Comparison of ENCODE assay signal across 8 cellular contexts in genomic region chr7:75442101-75442464, GRCh38. TPM values are rescaled to one million over a fixed set of nuclear protein-coding genes. Genes with fewer than 3 reads are reported as not detected.
DNase-seq lines count a peak whose midpoint lies in the region; ATAC-seq and TF ChIP-seq lines count a peak whose summit lies in the region.
"Not testable (repeated sequence)": the region's sequence is repeated elsewhere in the genome, so short reads cannot be mapped to it uniquely, and the experiment has no call there.

No MANE protein-coding gene starts in this region.

- H4K20me1 ChIP-seq in fibroblast of lung (ENCODE audit: control insufficient read depth, extremely low read depth, insufficient read depth, low read length) = not testable (repeated sequence)

- H3K27ac ChIP-seq in RWPE1 (peak overlapping the region; percentile 84), skin epidermis (peak overlapping the region in 18 of 21 experiments; percentile 69 to 92 (median 88))
- H3K27ac ChIP-seq in fibroblast of lung (ENCODE audit: insufficient read depth, low read length) = not testable (repeated sequence)

- H3K9ac ChIP-seq in fibroblast of lung (ENCODE audit: insufficient read depth, low read length) = peak overlapping the region; percentile 16

- not testable (repeated sequence) for H3K79me2 ChIP-seq in fibroblast of lung (ENCODE audit: control insufficient read depth, insufficient read depth, low read length)

- H3K4me1 Mint-ChIP-seq in activated naive CD8-positive, alpha-beta T cell treated with anti-CD3 and anti-CD28 coated beads, Interleukin-2, amount 50 U/mL, for 24 hours; memory B cell: not testable (repeated sequence)

- not testable (repeated sequence) for H3K4me1 ChIP-seq in fibroblast of lung (ENCODE audit: control insufficient read depth, extremely low read depth, insufficient read depth, low read length)

- peak overlapping the region; percentile 59 for H3K4me2 ChIP-seq in fibroblast of lung (ENCODE audit: extremely low read depth, insufficient read depth, low read length)

- H3K36me3 Mint-ChIP-seq in activated naive CD8-positive, alpha-beta T cell treated with anti-CD3 and anti-CD28 coated beads, Interleukin-2, amount 50 U/mL, for 24 hours (ENCODE audit: low read depth) = peaks cover 26% of the 10 kb centered on the region
- peaks cover 13% of the 10 kb centered on the region for H3K36me3 Mint-ChIP-seq in memory B cell

- ATAC-seq in GM21360 (IDR thresholded peaks at IDR 0.05; ENCODE audit: unreplicated experiment) (peak; percentile 35), HG03066 (IDR thresholded peaks at IDR 0.05; ENCODE audit: low read depth, unreplicated experiment) (peak; percentile 40), memory B cell (ENCODE audit: low read depth) (peak; percentile 26)
- peak; percentile 47 for ATAC-seq in activated naive CD8-positive, alpha-beta T cell treated with anti-CD3 and anti-CD28 coated beads, Interleukin-2, amount 50 U/mL, for 24 hours

- POLR2A ChIA-PET in BJ (lab: Charles Lee); RWPE1 (lab: Yijun Ruan, JAX; ENCODE audit: low non-redundant PET): not testable (repeated sequence)

- not testable (repeated sequence) for H3K9me3 ChIP-seq in fibroblast of lung (ENCODE audit: control insufficient read depth, insufficient read depth, low read depth, low read length)

- peak overlapping the region; percentile 85 for H3K27ac Mint-ChIP-seq in activated naive CD8-positive, alpha-beta T cell treated with anti-CD3 and anti-CD28 coated beads, Interleukin-2, amount 50 U/mL, for 24 hours
- peak overlapping the region; percentile 70 for H3K27ac Mint-ChIP-seq in memory B cell

- DNase-seq in BJ (ENCODE audit: low read depth); RWPE1 (ENCODE audit: low spot score); activated naive CD8-positive, alpha-beta T cell treated with anti-CD3 and anti-CD28 coated beads, Interleukin-2, amount 50 U/mL, for 24 hours; fibroblast of lung (ENCODE audit: low read depth in 2 of 2); memory B cell (ENCODE audit: low spot score in 2 of 2): not testable (repeated sequence)

- H3K9me3 Mint-ChIP-seq in activated naive CD8-positive, alpha-beta T cell treated with anti-CD3 and anti-CD28 coated beads, Interleukin-2, amount 50 U/mL, for 24 hours; memory B cell: not testable (repeated sequence)

- not testable (repeated sequence) for H3K36me3 ChIP-seq in BJ (ENCODE audit: control insufficient read depth, insufficient read depth, low read length); fibroblast of lung (ENCODE audit: control insufficient read depth, insufficient read depth, low read length)

- not testable (repeated sequence) for H3K27me3 ChIP-seq in BJ (ENCODE audit: control insufficient read depth, insufficient read depth, low read length); fibroblast of lung (ENCODE audit: control insufficient read depth, insufficient read depth, low read length)

- not testable (repeated sequence) for H2AFZ ChIP-seq in fibroblast of lung (ENCODE audit: low read length)

- not testable (repeated sequence) for H3K27me3 Mint-ChIP-seq in activated naive CD8-positive, alpha-beta T cell treated with anti-CD3 and anti-CD28 coated beads, Interleukin-2, amount 50 U/mL, for 24 hours; memory B cell

- TF ChIP-seq CTCF in BJ (IDR thresholded peaks at IDR 0.05; ENCODE audit: insufficient read depth, low read depth, low read length); RWPE1 (conservative IDR thresholded peaks at IDR 0.05; ENCODE audit: low read depth); fibroblast of lung (conservative IDR thresholded peaks at IDR 0.05 in 1 of 2, IDR thresholded peaks at IDR 0.05 in 1 of 2; ENCODE audit: low read depth in 1 of 2, low read length in 2 of 2): not testable (repeated sequence)

- H3K4me3 ChIP-seq in BJ (ENCODE audit: low read depth, low read length) (peak overlapping the region; percentile 37), fibroblast of lung (replicated peaks in 1 of 4; ENCODE audit: control extremely low read depth in 1 of 4, insufficient read depth in 1 of 4, low read depth in 3 of 4, low read length in 4 of 4) (peak overlapping the region in 3 of 4 experiments; percentile 35 to 60 (median 48)), skin epidermis (peak overlapping the region; percentile 41 to 59 (median 53))

- peak overlapping the region; percentile 81 for H3K4me3 Mint-ChIP-seq in activated naive CD8-positive, alpha-beta T cell treated with anti-CD3 and anti-CD28 coated beads, Interleukin-2, amount 50 U/mL, for 24 hours
- peak overlapping the region; percentile 90 for H3K4me3 Mint-ChIP-seq in memory B cell

- CTCF ChIA-PET in BJ (lab: Yijun Ruan, JAX); RWPE1 (lab: Yijun Ruan, JAX): not testable (repeated sequence)

RNA-seq across cellular contexts. Expression of gene POM121C, which starts 44.0 kb away (rescaled TPM):
- polyA plus RNA-seq in BJ (2011; rRNA removed) (7.4 and 7.9 TPM in 2 replicates), fibroblast of lung (14.7 and 15.5 TPM in 2 replicates)
- 14.0 and 15.5 TPM in 2 replicates for polyA minus RNA-seq in BJ (2011; rRNA and poly(A)+ RNA removed)
- 5.1 and 6.9 TPM in 2 replicates for total RNA-seq in fibroblast of lung
- polyA plus RNA-seq in fibroblast of lung (2012) = 21.5 and 21.9 TPM in 2 replicates
- polyA minus RNA-seq in fibroblast of lung (ENCODE audit: low replicate concordance) = 140 and 176 TPM in 2 replicates

RNA-seq across cellular contexts. Expression of gene TRIM73, which starts 46.7 kb away (rescaled TPM):
- polyA plus RNA-seq in BJ (2011; rRNA removed) (0.39 and 0.59 TPM in 2 replicates), fibroblast of lung (0.03 TPM in 1 of 2 replicates, not detected in the other)
- 0.21 and 0.28 TPM in 2 replicates for polyA minus RNA-seq in BJ (2011; rRNA and poly(A)+ RNA removed)
- 0.51 and 1.3 TPM in 2 replicates for total RNA-seq in fibroblast of lung
- 0.33 and 0.37 TPM in 2 replicates for polyA plus RNA-seq in fibroblast of lung (2012)
- 0.20 TPM in 1 of 2 replicates, not detected in the other for polyA minus RNA-seq in fibroblast of lung (ENCODE audit: low replicate concordance)

RNA-seq across cellular contexts. Expression of gene SPDYE5, which starts 50.0 kb away (rescaled TPM):
- polyA plus RNA-seq in BJ (2011; rRNA removed) = 0.04 TPM in 1 of 2 replicates, not detected in the other
- not detected in 2 replicates for polyA minus RNA-seq in BJ (2011; rRNA and poly(A)+ RNA removed)
- not detected in 2 replicates for total RNA-seq in fibroblast of lung
- not detected in 2 replicates for polyA plus RNA-seq in fibroblast of lung
- 0.07 TPM in 1 of 2 replicates, not detected in the other for polyA plus RNA-seq in fibroblast of lung (2012)
- polyA minus RNA-seq in fibroblast of lung (ENCODE audit: low replicate concordance) = not detected in 2 replicates
